Comparison of ENCODE assay signal across 1 cellular context in genomic region chr2:66435963-66436362, GRCh38.
TF ChIP-seq lines count a peak whose summit lies in the region.

No MANE protein-coding gene starts in this region.

TF ChIP-seq in K562, 482 proteins besides CTCF, POLR2A, EP300 and RAD21 (continued from another document):
- TF ChIP-seq, protein P1, sequence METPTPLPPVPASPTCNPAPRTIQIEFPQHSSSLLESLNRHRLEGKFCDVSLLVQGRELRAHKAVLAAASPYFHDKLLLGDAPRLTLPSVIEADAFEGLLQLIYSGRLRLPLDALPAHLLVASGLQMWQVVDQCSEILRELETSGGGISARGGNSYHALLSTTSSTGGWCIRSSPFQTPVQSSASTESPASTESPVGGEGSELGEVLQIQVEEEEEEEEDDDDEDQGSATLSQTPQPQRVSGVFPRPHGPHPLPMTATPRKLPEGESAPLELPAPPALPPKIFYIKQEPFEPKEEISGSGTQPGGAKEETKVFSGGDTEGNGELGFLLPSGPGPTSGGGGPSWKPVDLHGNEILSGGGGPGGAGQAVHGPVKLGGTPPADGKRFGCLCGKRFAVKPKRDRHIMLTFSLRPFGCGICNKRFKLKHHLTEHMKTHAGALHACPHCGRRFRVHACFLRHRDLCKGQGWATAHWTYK (CRISPR knock-in tag; IDR thresholded peaks at IDR 0.05), result no peak
- TF ChIP-seq MEF2D (tag; conservative IDR thresholded peaks at IDR 0.05; ENCODE audit: low read depth) (no peak), ILK (tag; IDR thresholded peaks at IDR 0.05; ENCODE audit: borderline replicate concordance, low read depth) (no peak), ZNF395 (CRISPR knock-in tag; IDR thresholded peaks at IDR 0.05) (no peak), CBFA2T3 (IDR thresholded peaks at IDR 0.05) (no peak), SRSF3 (IDR thresholded peaks at IDR 0.05; ENCODE audit: insufficient read depth, low read length) (no peak), KAT2B (IDR thresholded peaks at IDR 0.05; ENCODE audit: low read depth, low read length) (no peak), BMI1 (IDR thresholded peaks at IDR 0.05; ENCODE audit: low read length) (no peak)
